ENCODE assay signal across 1 cellular context in genomic region chr21:42414928-42415769, GRCh38.
TF ChIP-seq lines count a peak whose summit lies in the region.

No MANE protein-coding gene starts in this region.

TF ChIP-seq in GM12878, 131 proteins besides CTCF, POLR2A, EP300 and RAD21 (continued from another document and continues in another):
- peak; percentile 63 for TF ChIP-seq MYC (IDR thresholded peaks at IDR 0.05; ENCODE audit: insufficient read depth, insufficient read length, insufficient replicate concordance, low read length, severe bottlenecking)
- no peak for TF ChIP-seq SREBF1 (IDR thresholded peaks at IDR 0.05; ENCODE audit: low read length)
- 0 out of 2 replicates have a peak, but pooled peaks have one; percentile 41 for TF ChIP-seq STAT3 (IDR thresholded peaks at IDR 0.05; ENCODE audit: low read depth, low read length)
- TF ChIP-seq WRNIP1 (IDR thresholded peaks at IDR 0.05; ENCODE audit: borderline replicate concordance, low read depth, low read length) = no peak
- TF ChIP-seq ZBTB33 (IDR thresholded peaks at IDR 0.05) = 0 out of 2 replicates have a peak, but pooled peaks have one; percentile 15
- 0 out of 2 replicates have a peak, but pooled peaks have one; percentile 19 for TF ChIP-seq LARP7 (IDR thresholded peaks at IDR 0.05)
- TF ChIP-seq ASH2L (IDR thresholded peaks at IDR 0.05; ENCODE audit: borderline replicate concordance, low read depth) = no peak
- peak; percentile 84 for TF ChIP-seq SKIL (IDR thresholded peaks at IDR 0.05; ENCODE audit: low read depth, poor library complexity, severe bottlenecking)
- peak; percentile 39 for TF ChIP-seq NRF1 (conservative IDR thresholded peaks at IDR 0.05; ENCODE audit: low read depth, low read length)
- TF ChIP-seq E2F4 (IDR thresholded peaks at IDR 0.05; ENCODE audit: low read depth, low read length) = no peak
- no peak for TF ChIP-seq FOXK2 (IDR thresholded peaks at IDR 0.05)
- TF ChIP-seq GATAD2B (conservative IDR thresholded peaks at IDR 0.05; ENCODE audit: low read depth) = peak; percentile 99
- peak; percentile 99 for TF ChIP-seq RELB (IDR thresholded peaks at IDR 0.05; ENCODE audit: low read depth)
- TF ChIP-seq SMAD1 (IDR thresholded peaks at IDR 0.05; ENCODE audit: low read depth, partially characterized antibody) = peak; percentile 83
- no peak; the same call in none of the 2 replicates for TF ChIP-seq TAF1 (IDR thresholded peaks at IDR 0.05; ENCODE audit: borderline replicate concordance, low read depth, low read length)
- TF ChIP-seq ZNF274 (IDR thresholded peaks at IDR 0.05; ENCODE audit: insufficient read depth, insufficient read length) = no peak
- no peak for TF ChIP-seq BRCA1 (IDR thresholded peaks at IDR 0.05; ENCODE audit: low read depth, low read length)
- peak; percentile 25; the same call in 1 of the 2 replicates for TF ChIP-seq MYB (IDR thresholded peaks at IDR 0.05; ENCODE audit: borderline replicate concordance, low read depth, low read length)
- no peak for TF ChIP-seq ZBTB11 (CRISPR knock-in tag; IDR thresholded peaks at IDR 0.05)
- TF ChIP-seq ESRRA (IDR thresholded peaks at IDR 0.05; ENCODE audit: low read length) = peak; percentile 91
- peak; percentile 87 for TF ChIP-seq TCF12 (IDR thresholded peaks at IDR 0.05; ENCODE audit: low read depth, low read length)
- TF ChIP-seq ETV6 (conservative IDR thresholded peaks at IDR 0.05 in 1 of 2, IDR thresholded peaks at IDR 0.05 in 1 of 2; ENCODE audit: borderline replicate concordance in 1 of 2, low read depth in 1 of 2) = peak in 1 of 2 experiments; percentile 53; a peak in 2 of 4 replicates
- 0 out of 2 replicates have a peak, but pooled peaks have one; percentile 29 for TF ChIP-seq STAT1 (conservative IDR thresholded peaks at IDR 0.05)
- TF ChIP-seq POLR2AphosphoS5 (IDR thresholded peaks at IDR 0.05; ENCODE audit: low read length) = peak; percentile 43; the same call in 1 of the 2 replicates
- TF ChIP-seq YY1 (IDR thresholded peaks at IDR 0.05; ENCODE audit: low read depth, low read length) = peak; percentile 29; the same call in 1 of the 2 replicates
- no peak for TF ChIP-seq NFXL1 (IDR thresholded peaks at IDR 0.05; ENCODE audit: borderline replicate concordance)
- 0 out of 2 replicates have a peak, but pooled peaks have one; percentile 8 for TF ChIP-seq ZNF384 (IDR thresholded peaks at IDR 0.05; ENCODE audit: borderline replicate concordance, low read depth, low read length)
- TF ChIP-seq SRF (IDR thresholded peaks at IDR 0.05; ENCODE audit: low read depth in 2 of 2, low read length in 2 of 2) = no peak
- no peak for TF ChIP-seq ZNF24 (IDR thresholded peaks at IDR 0.05)
- TF ChIP-seq HDGF (IDR thresholded peaks at IDR 0.05) = no peak; the same call in 1 of the 2 replicates
- TF ChIP-seq ZNF622 (IDR thresholded peaks at IDR 0.05) = no peak
- peak; percentile 84; the same call in 1 of the 2 replicates for TF ChIP-seq CHD2 (IDR thresholded peaks at IDR 0.05; ENCODE audit: borderline replicate concordance, low read depth, low read length)
- peak; percentile 88 for TF ChIP-seq TBL1XR1 (IDR thresholded peaks at IDR 0.05; ENCODE audit: low read depth, low read length)
- TF ChIP-seq ZNF207 (IDR thresholded peaks at IDR 0.05; ENCODE audit: borderline replicate concordance) = peak; percentile 24; the same call in 1 of the 2 replicates
- TF ChIP-seq PAX5 (IDR thresholded peaks at IDR 0.05; ENCODE audit: borderline replicate concordance, low read depth, low read length) = peak; percentile 91
- TF ChIP-seq CREM (IDR thresholded peaks at IDR 0.05; ENCODE audit: low read depth) = peak; percentile 98
- no peak for TF ChIP-seq CBX5 (IDR thresholded peaks at IDR 0.05; ENCODE audit: low read depth)
- peak; percentile 24; the same call in 1 of the 2 replicates for TF ChIP-seq ATF3 (IDR thresholded peaks at IDR 0.05; ENCODE audit: borderline replicate concordance, extremely low read depth, low read depth, low read length)
- TF ChIP-seq BCL11A (IDR thresholded peaks at IDR 0.05; ENCODE audit: low read depth, low read length) = peak; percentile 81
- TF ChIP-seq RCOR1 (conservative IDR thresholded peaks at IDR 0.05; ENCODE audit: low read depth, low read length) = 0 out of 2 replicates have a peak, but pooled peaks have one; percentile 19
- TF ChIP-seq EED (IDR thresholded peaks at IDR 0.05; ENCODE audit: low read depth) = peak; percentile 97
- no peak; the same call in 1 of the 2 replicates for TF ChIP-seq NKRF (conservative IDR thresholded peaks at IDR 0.05)
- peak; percentile 94 for TF ChIP-seq CUX1 (IDR thresholded peaks at IDR 0.05; ENCODE audit: insufficient replicate concordance, low read depth, low read length)
